Comparison of ENCODE assay signal across 19 cellular contexts in the genomic region with DNA sequence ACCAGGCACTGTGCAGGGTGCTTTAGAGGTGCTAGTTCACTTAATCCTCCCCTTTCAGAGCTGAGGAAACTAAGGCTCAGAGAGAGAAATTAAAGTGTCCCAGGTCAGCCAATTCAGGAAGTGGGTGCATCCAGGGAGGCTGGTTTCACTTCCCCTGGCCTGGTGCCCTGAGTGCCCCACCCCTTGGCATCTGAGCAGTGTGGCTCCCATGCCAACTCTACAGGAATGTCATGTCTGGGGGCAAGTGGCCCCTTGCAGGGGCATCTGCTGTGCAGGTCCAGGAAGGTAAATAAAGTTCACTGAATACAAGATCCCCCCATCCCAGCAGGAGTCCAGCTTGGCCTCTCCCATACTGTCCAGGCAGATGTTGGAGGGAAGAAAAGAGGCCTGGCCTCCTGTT. TPM values are rescaled to one million over a fixed set of nuclear protein-coding genes. Genes with fewer than 3 reads are reported as not detected.
DNase-seq lines count a peak whose midpoint lies in the region; FAIRE-seq and TF ChIP-seq lines count a peak whose summit lies in the region.
"Had no signal": no experiment of that assay in that cellular context is flagged by ENCODE, and none has a peak within 500 bp of the region (broad histone marks: within the 10 kb centered on the region; RNA-seq: fewer than 3 reads in every experiment).

No MANE protein-coding gene starts in this region.

- no peaks in the 10 kb centered on the region for H3K9me3 ChIP-seq in NT2/D1 (ENCODE audit: insufficient read depth, low read length)
- H3K9me3 ChIP-seq in small intestine (ENCODE audit: control insufficient read depth, low read depth): no peaks in the 10 kb centered on the region
- H3K9me3 ChIP-seq: pancreas, vagina had no signal

- peak overlapping the region; percentile 8 for H3K9ac ChIP-seq in NT2/D1 (ENCODE audit: insufficient read length, low read depth)

- no peak for FAIRE-seq in small intestine (lab: Jason Lieb, UNC)
- FAIRE-seq: pancreas had no signal

- H3K27me3 ChIP-seq in NT2/D1 (ENCODE audit: insufficient read depth, insufficient read length) (no peaks in the 10 kb centered on the region), small intestine (ENCODE audit: control insufficient read depth in 2 of 2, insufficient read depth in 2 of 2, low read length in 2 of 2) (peaks cover 0 to 2% of the 10 kb centered on the region in 2 donors)
- H3K27me3 ChIP-seq: pancreas, vagina had no signal

- DNase-seq in HT-29 (ENCODE audit: low spot score): peak; percentile 33
- no peak for DNase-seq in NT2/D1 (ENCODE audit: low read depth, low spot score)
- DNase-seq in epithelial cell of prostate (ENCODE audit: low read depth, low spot score): no peak
- peak; percentile 54 for DNase-seq in small intestine
- no peak for DNase-seq in NCI-H1417 (lab: John Stamatoyannopoulos, UW)
- DNase-seq in putamen (ENCODE audit: low spot score): no peak
- DNase-seq in GM13976 (ENCODE audit: low spot score): no peak
- DNase-seq: activated CD4-positive, alpha-beta memory T cell treated with anti-CD3 and anti-CD28 coated beads for 36 hours; activated T-cell treated with anti-CD3 and anti-CD28 coated beads, Interleukin-2, amount 50 U/mL, for 1 hour; COR-L47; cortex of kidney; foreskin keratinocyte; NCI-H1694; pancreas; SHP77 treated with DMSO at 0.1 percent for 48 hours; stimulated activated CD4-positive, alpha-beta T cell treated with anti-CD3 and anti-CD28 coated beads, Interleukin-2, amount 100 ng/mL, for 48 hours; T-helper 1 cell had no signal

- H3K27ac ChIP-seq in epithelial cell of prostate (peak overlapping the region; percentile 19), small intestine (ENCODE audit: low read depth in 1 of 2, low read length in 1 of 2) (no peak overlapping the region)
- H3K27ac ChIP-seq: foreskin keratinocyte, pancreas, vagina, VCaP had no signal

- H3K4me3 ChIP-seq in NT2/D1 (ENCODE audit: insufficient read length, low read depth): no peak overlapping the region
- H3K4me3 ChIP-seq in small intestine (ENCODE audit: low read depth in 1 of 2, low read length in 2 of 2): no peak overlapping the region
- H3K4me3 ChIP-seq: pancreas, vagina had no signal

- in situ Hi-C loops in GM13976 (cut with MboI; ENCODE audit: low sequenced_read_pairs, unreplicated experiment): no loop called here

- TF ChIP-seq CTCF in GM13976 (IDR thresholded peaks at IDR 0.05; ENCODE audit: borderline replicate concordance, control extremely low read depth, extremely low read depth, insufficient read depth, missing control alignments): no peak

- H3K4me1 ChIP-seq in NT2/D1 (ENCODE audit: insufficient read depth, insufficient read length): peaks cover 5% of the 10 kb centered on the region
- H3K4me1 ChIP-seq in small intestine (ENCODE audit: control insufficient read depth in 2 of 2, insufficient read depth in 1 of 2, low read depth in 1 of 2, low read length in 1 of 2): no peaks in the 10 kb centered on the region
- H3K4me1 ChIP-seq: foreskin keratinocyte had no signal

- H3K36me3 ChIP-seq in NT2/D1 (ENCODE audit: insufficient read depth, insufficient read length, low read length): no peaks in the 10 kb centered on the region
- no peaks in the 10 kb centered on the region for H3K36me3 ChIP-seq in small intestine (ENCODE audit: control insufficient read depth in 2 of 2, insufficient read depth in 2 of 2, low read length in 2 of 2)
- H3K36me3 ChIP-seq: pancreas, vagina had no signal

RNA-seq across cellular contexts. Expression of gene N4BP3, which starts 4.4 kb away (rescaled TPM):
- total RNA-seq in HT-29 (2014; rRNA removed; shearing (Covaris generic)): 0.39 and 0.81 TPM in 2 replicates
- 1 to 10 TPM in 1 of 3 donors, under 1 TPM in 2; 0.22 to 2.1 (median 0.81) TPM for polyA plus RNA-seq in small intestine

RNA-seq across cellular contexts. Expression of gene RMND5B, which starts 21.8 kb away (rescaled TPM):
- total RNA-seq in HT-29 (2014; rRNA removed; shearing (Covaris generic)): 42.0 and 50.0 TPM in 2 replicates
- 10 to 100 TPM; 27.1 to 34.9 (median 30.3) TPM for polyA plus RNA-seq in small intestine

RNA-seq across cellular contexts. Expression of gene NHP2, which starts 44.7 kb away (rescaled TPM):
- 413 and 485 TPM in 2 replicates for total RNA-seq in HT-29 (2014; rRNA removed; shearing (Covaris generic))
- 100 to 1,000 TPM in 1 of 3 donors, 10 to 100 TPM in 2; 46.5 to 243 (median 82.1) TPM for polyA plus RNA-seq in small intestine

Comparison
In these comparisons a context has a peak if more than half of its experiments do, and no peak if none do; other contexts are left out.
1. DNase-seq: peak in HT-29 (single experiment) and small intestine (single experiment); none in NT2/D1 (single experiment), epithelial cell of prostate (single experiment), NCI-H1417 (0 of 3), putamen (single experiment) and GM13976 (single experiment).